Comparison of ENCODE assay signal across 18 cellular contexts in genomic region chr4:19936471-19936870, GRCh38.
DNase-seq lines count a peak whose midpoint lies in the region; ATAC-seq and TF ChIP-seq lines count a peak whose summit lies in the region.
"Had no signal": no experiment of that assay in that cellular context is flagged by ENCODE, and none has a peak within 500 bp of the region (broad histone marks: within the 10 kb centered on the region; RNA-seq: fewer than 3 reads in every experiment).

No MANE protein-coding gene starts in this region.

- no peaks in the 10 kb centered on the region for H3K27me3 Mint-ChIP-seq in GM23338 (ENCODE audit: insufficient read depth, low read depth, poor library complexity)
- H3K27me3 Mint-ChIP-seq: activated naive CD8-positive, alpha-beta T cell treated with anti-CD3 and anti-CD28 coated beads for 36 hours had no signal

- H3K36me3 Mint-ChIP-seq in GM23338 (ENCODE audit: low read depth), result no peaks in the 10 kb centered on the region
- H3K36me3 Mint-ChIP-seq: activated naive CD8-positive, alpha-beta T cell treated with anti-CD3 and anti-CD28 coated beads for 36 hours had no signal

- in situ Hi-C loops in ACHN (cut with HindIII; ENCODE audit: low pct_ligation_motif_present, low pct_unique_long_range_greater_than_20kb, low sequenced_read_pairs), result no loop called here
- in situ Hi-C loops in astrocyte of the spinal cord (cut with HindIII; ENCODE audit: low sequenced_read_pairs), result no loop called here

- no peak overlapping the region for H3K4me3 Mint-ChIP-seq in GM23338
- H3K4me3 Mint-ChIP-seq: activated naive CD8-positive, alpha-beta T cell treated with anti-CD3 and anti-CD28 coated beads for 36 hours had no signal

- peaks cover 3% of the 10 kb centered on the region; the same call in 1 of the 2 replicates for H3K9me2 ChIP-seq in GM23338 (ENCODE audit: insufficient read depth)

- H3K4me3 ChIP-seq in HFF-Myc (replicated peaks; ENCODE audit: low read depth, low read length), result no peak overlapping the region
- no peak overlapping the region for H3K4me3 ChIP-seq in astrocyte of the spinal cord (ENCODE audit: low read depth, low read length)
- H3K4me3 ChIP-seq in GM23338, result no peak overlapping the region

- H3K4me1 ChIP-seq in GM23338 (ENCODE audit: insufficient read depth), result no peaks in the 10 kb centered on the region

- H4K20me1 ChIP-seq in GM23338 (replicated peaks; ENCODE audit: insufficient read depth), result no peaks in the 10 kb centered on the region

- no peak overlapping the region for H3K27ac ChIP-seq in GM23338 (ENCODE audit: low read depth)
- H3K27ac ChIP-seq: epithelial cell of prostate had no signal

- no peaks in the 10 kb centered on the region for H3K4me1 Mint-ChIP-seq in GM23338
- H3K4me1 Mint-ChIP-seq: activated naive CD8-positive, alpha-beta T cell treated with anti-CD3 and anti-CD28 coated beads for 36 hours had no signal

- H3K27ac Mint-ChIP-seq in GM23338, result no peak overlapping the region
- H3K27ac Mint-ChIP-seq: activated naive CD8-positive, alpha-beta T cell treated with anti-CD3 and anti-CD28 coated beads for 36 hours had no signal

- H3K9me3 Mint-ChIP-seq in GM23338, result no peaks in the 10 kb centered on the region

- H3K27me3 ChIP-seq in GM23338 (ENCODE audit: insufficient read depth), result no peaks in the 10 kb centered on the region

- TF ChIP-seq CTCF in HFF-Myc (IDR thresholded peaks at IDR 0.05; ENCODE audit: low read depth, low read length, missing control alignments) (no peak), astrocyte of the spinal cord (IDR thresholded peaks at IDR 0.05; ENCODE audit: low read depth, low read length) (no peak), GM23338 (conservative IDR thresholded peaks at IDR 0.05; ENCODE audit: low read depth in 2 of 2) (no peak)

- no peak overlapping the region for H3K4me2 ChIP-seq in GM23338

- DNase-seq in ACHN (peak; percentile 80), HFF-Myc (ENCODE audit: extremely low read depth, low read depth) (peak; percentile 38), astrocyte of the spinal cord (ENCODE audit: low read depth, low spot score) (peak; percentile 90), kidney glomerular epithelial cell (lab: John Stamatoyannopoulos, UW) (peak; percentile 26), SW 1271 (lab: John Stamatoyannopoulos, UW) (no peak), putamen (ENCODE audit: low spot score) (no peak), GM23338 (ENCODE audit: low spot score) (no peak)
- DNase-seq: activated CD4-positive, alpha-beta T cell treated with anti-CD3 and anti-CD28 coated beads, Interleukin-2, amount 50 U/mL, for 4 hours; activated naive CD8-positive, alpha-beta T cell treated with anti-CD3 and anti-CD28 coated beads for 36 hours; activated T-cell treated with anti-CD3 and anti-CD28 coated beads, Interleukin-2, amount 50 U/mL, for 48 hours; hypothalamus; NCI-H1092; substantia nigra; T1000 had no signal

- ATAC-seq in GM23338 (no peak), GM18861 (IDR thresholded peaks at IDR 0.05; ENCODE audit: unreplicated experiment) (no peak)
- ATAC-seq: left lobe of liver, Right ventricle myocardium inferior had no signal

- no peak overlapping the region for H2AFZ ChIP-seq in GM23338

- no peaks in the 10 kb centered on the region for H3K36me3 ChIP-seq in GM23338 (ENCODE audit: insufficient read depth)

- H3K79me2 ChIP-seq in GM23338 (replicated peaks; ENCODE audit: insufficient read depth), result no peaks in the 10 kb centered on the region

- no peaks in the 10 kb centered on the region for H3F3A ChIP-seq in GM23338 (replicated peaks; ENCODE audit: low read depth)

TF ChIP-seq in GM23338, 12 proteins besides CTCF, POLR2A, EP300 and RAD21 (continues in another document):
- TF ChIP-seq JUNB (IDR thresholded peaks at IDR 0.05; ENCODE audit: unreplicated experiment), result no peak
- no peak for TF ChIP-seq EZH2phosphoT487 (IDR thresholded peaks at IDR 0.05; ENCODE audit: unreplicated experiment)
- TF ChIP-seq ZNF331 (CRISPR knock-in tag; IDR thresholded peaks at IDR 0.05; ENCODE audit: low read depth), result no peak
- no peak for TF ChIP-seq ZNF462 (CRISPR knock-in tag; IDR thresholded peaks at IDR 0.05)
- no peak for TF ChIP-seq ZNF114 (CRISPR knock-in tag; IDR thresholded peaks at IDR 0.05)
- no peak for TF ChIP-seq STAT1 (IDR thresholded peaks at IDR 0.05; ENCODE audit: unreplicated experiment)
- no peak for TF ChIP-seq REST (IDR thresholded peaks at IDR 0.05; ENCODE audit: unreplicated experiment)

Comparison
In these comparisons a context has a peak if more than half of its experiments do, and no peak if none do; other contexts are left out.
1. DNase-seq: peak in ACHN (single experiment), HFF-Myc (single experiment), astrocyte of the spinal cord (single experiment) and kidney glomerular epithelial cell (single experiment); none in SW 1271 (0 of 2), putamen (single experiment) and GM23338 (single experiment).